ENCODE assay signal across 8 cellular contexts in the genomic region with DNA sequence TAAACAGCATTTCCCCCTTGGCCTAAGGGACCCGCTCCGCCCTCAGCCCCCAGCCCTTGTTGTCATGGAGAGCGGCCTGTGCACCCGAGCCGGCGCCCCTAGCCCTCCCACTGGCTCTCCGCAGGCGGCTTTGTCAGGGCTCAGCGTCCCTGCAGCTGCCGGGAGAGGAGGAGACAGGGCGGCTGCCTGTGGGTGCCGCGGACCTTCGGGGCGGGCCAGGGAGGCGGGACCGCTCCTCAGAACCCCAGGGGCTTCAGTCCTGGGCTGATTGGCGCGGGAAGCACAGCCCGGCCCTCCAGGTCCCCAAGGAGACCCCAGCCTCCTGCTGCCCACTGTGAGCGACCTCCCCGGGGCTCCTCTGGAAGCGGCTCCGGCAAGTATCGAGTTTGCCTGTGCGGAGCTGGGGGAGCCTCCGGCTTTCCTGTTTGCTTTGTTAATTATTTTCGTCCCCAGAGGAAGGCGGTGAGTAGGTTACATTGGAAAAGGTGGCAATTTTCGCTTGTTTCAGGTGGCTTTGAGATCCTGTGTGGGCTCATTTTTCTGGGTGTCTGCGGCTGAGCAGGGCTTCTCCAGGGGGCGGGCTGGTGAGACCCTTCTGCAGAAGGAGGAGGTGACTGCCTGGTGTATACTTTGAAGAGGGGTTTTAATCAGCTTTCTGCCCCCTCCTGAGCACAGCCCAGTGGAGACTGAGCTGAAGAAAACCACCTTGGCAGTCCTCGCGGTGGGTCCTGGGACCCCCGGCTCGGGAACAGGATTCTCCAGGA. TPM values are rescaled to one million over a fixed set of nuclear protein-coding genes. Genes with fewer than 3 reads are reported as not detected.
A peak's percentile ranks its signal among the peaks of the same experiment; 100 is the strongest.
DNase-seq lines count a peak whose midpoint lies in the region; ATAC-seq and TF ChIP-seq lines count a peak whose summit lies in the region.

A gene with protein sequence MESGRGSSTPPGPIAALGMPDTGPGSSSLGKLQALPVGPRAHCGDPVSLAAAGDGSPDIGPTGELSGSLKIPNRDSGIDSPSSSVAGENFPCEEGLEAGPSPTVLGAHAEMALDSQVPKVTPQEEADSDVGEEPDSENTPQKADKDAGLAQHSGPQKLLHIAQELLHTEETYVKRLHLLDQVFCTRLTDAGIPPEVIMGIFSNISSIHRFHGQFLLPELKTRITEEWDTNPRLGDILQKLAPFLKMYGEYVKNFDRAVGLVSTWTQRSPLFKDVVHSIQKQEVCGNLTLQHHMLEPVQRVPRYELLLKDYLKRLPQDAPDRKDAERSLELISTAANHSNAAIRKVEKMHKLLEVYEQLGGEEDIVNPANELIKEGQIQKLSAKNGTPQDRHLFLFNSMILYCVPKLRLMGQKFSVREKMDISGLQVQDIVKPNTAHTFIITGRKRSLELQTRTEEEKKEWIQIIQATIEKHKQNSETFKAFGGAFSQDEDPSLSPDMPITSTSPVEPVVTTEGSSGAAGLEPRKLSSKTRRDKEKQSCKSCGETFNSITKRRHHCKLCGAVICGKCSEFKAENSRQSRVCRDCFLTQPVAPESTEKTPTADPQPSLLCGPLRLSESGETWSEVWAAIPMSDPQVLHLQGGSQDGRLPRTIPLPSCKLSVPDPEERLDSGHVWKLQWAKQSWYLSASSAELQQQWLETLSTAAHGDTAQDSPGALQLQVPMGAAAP (plus strand): TSS at position 256 of the 764 bp plus-strand sequence. CDS start 28,734 bp downstream, outside the sequence.

- H3K27me3 ChIP-seq in SJCRH30 = no peaks in the 10 kb centered on the region

- no peak for TF ChIP-seq CTCF in astrocyte of the spinal cord (IDR thresholded peaks at IDR 0.05; ENCODE audit: low read depth, low read length)

- in situ Hi-C loops in astrocyte of the spinal cord (cut with HindIII; ENCODE audit: low sequenced_read_pairs) = no loop called here

- H3K27ac ChIP-seq in SJCRH30 = 0 out of 2 replicates have a peak within 1 kb of the TSS, but pooled peaks have one; percentile 9

- H3K36me3 ChIP-seq in SJCRH30 = no peaks in the 10 kb centered on the region

- DNase-seq in DMS79 treated with DMSO at 0.1 percent for 48 hours (lab: John Stamatoyannopoulos, UW) = peak; percentile 27
- DNase-seq in DMS79 (lab: John Stamatoyannopoulos, UW) = no peak
- DNase-seq in SJCRH30 = peak; percentile 73 to 78
- no peak for DNase-seq in astrocyte of the spinal cord (ENCODE audit: low read depth, low spot score)
- peak; percentile 19 for DNase-seq in iris pigment epithelial cell (ENCODE audit: low read depth)
- peak; percentile 50 to 62 for DNase-seq in stimulated activated CD4-positive, alpha-beta T cell treated with anti-CD3 and anti-CD28 coated beads, Interleukin-2, amount 100 ng/mL, for 24 hours
- DNase-seq in NOMO-1 treated with DMSO at 0.1 percent for 48 hours (lab: John Stamatoyannopoulos, UW; ENCODE audit: unreplicated experiment) = no peak

- ATAC-seq in GM18517 (IDR thresholded peaks at IDR 0.05; ENCODE audit: unreplicated experiment) = no peak

- H3K4me3 ChIP-seq in SJCRH30 (peak within 1 kb of the TSS; percentile 63), astrocyte of the spinal cord (ENCODE audit: low read depth, low read length) (peak within 1 kb of the TSS; percentile 32)

- H3K9me3 ChIP-seq in SJCRH30 (replicated peaks) = no peaks in the 10 kb centered on the region

- peaks cover 13% of the 10 kb centered on the region for H3K4me1 ChIP-seq in SJCRH30

RNA-seq across cellular contexts. Expression of the gene that starts here (rescaled TPM):
- total RNA-seq in SJCRH30 (2014; rRNA removed; shearing (Covaris generic)) = 0.56 and 0.65 TPM in 2 replicates

Comparison
In these comparisons a context has a peak if more than half of its experiments do, and no peak if none do; other contexts are left out.
1. DNase-seq: peak in DMS79 treated with DMSO at 0.1 percent for 48 hours (single experiment), iris pigment epithelial cell (single experiment) and stimulated activated CD4-positive, alpha-beta T cell treated with anti-CD3 and anti-CD28 coated beads, Interleukin-2, amount 100 ng/mL, for 24 hours (2 of 2); none in DMS79 (single experiment), astrocyte of the spinal cord (single experiment) and NOMO-1 treated with DMSO at 0.1 percent for 48 hours (single experiment).
2. Peak in DNase-seq, H3K4me3 ChIP-seq and H3K27ac ChIP-seq in SJCRH30; RNA of the gene not detected or under 1 TPM.